In genomic region chr16:29862884-29863668, GRCh38 we compare ENCODE assay signal across 1 cellular context.
TF ChIP-seq lines count a peak whose summit lies in the region.

CDIPT (minus strand) TSS chr16:29863226; CDS start chr16:29862857, 369 bp downstream.

TF ChIP-seq in HepG2, 621 proteins besides CTCF, POLR2A, EP300 and RAD21 (continued from another document and continues in another):
- TF ChIP-seq ETV5 (CRISPR knock-in tag; IDR thresholded peaks at IDR 0.05; ENCODE audit: borderline replicate concordance): peak; percentile 59; the same call in 1 of the 2 replicates
- peak; percentile 71 for TF ChIP-seq TAF1 (CRISPR knock-in tag; IDR thresholded peaks at IDR 0.05)
- no peak for TF ChIP-seq ZC3H4 (CRISPR knock-in tag; IDR thresholded peaks at IDR 0.05; ENCODE audit: borderline replicate concordance)
- TF ChIP-seq SALL1 (CRISPR knock-in tag; IDR thresholded peaks at IDR 0.05): peak; percentile 38
- TF ChIP-seq, protein P1, sequence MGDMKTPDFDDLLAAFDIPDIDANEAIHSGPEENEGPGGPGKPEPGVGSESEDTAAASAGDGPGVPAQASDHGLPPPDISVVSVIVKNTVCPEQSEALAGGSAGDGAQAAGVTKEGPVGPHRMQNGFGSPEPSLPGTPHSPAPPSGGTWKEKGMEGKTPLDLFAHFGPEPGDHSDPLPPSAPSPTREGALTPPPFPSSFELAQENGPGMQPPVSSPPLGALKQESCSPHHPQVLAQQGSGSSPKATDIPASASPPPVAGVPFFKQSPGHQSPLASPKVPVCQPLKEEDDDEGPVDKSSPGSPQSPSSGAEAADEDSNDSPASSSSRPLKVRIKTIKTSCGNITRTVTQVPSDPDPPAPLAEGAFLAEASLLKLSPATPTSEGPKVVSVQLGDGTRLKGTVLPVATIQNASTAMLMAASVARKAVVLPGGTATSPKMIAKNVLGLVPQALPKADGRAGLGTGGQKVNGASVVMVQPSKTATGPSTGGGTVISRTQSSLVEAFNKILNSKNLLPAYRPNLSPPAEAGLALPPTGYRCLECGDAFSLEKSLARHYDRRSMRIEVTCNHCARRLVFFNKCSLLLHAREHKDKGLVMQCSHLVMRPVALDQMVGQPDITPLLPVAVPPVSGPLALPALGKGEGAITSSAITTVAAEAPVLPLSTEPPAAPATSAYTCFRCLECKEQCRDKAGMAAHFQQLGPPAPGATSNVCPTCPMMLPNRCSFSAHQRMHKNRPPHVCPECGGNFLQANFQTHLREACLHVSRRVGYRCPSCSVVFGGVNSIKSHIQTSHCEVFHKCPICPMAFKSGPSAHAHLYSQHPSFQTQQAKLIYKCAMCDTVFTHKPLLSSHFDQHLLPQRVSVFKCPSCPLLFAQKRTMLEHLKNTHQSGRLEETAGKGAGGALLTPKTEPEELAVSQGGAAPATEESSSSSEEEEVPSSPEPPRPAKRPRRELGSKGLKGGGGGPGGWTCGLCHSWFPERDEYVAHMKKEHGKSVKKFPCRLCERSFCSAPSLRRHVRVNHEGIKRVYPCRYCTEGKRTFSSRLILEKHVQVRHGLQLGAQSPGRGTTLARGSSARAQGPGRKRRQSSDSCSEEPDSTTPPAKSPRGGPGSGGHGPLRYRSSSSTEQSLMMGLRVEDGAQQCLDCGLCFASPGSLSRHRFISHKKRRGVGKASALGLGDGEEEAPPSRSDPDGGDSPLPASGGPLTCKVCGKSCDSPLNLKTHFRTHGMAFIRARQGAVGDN (CRISPR knock-in tag; IDR thresholded peaks at IDR 0.05): peak; percentile 78
- TF ChIP-seq, protein P2, sequence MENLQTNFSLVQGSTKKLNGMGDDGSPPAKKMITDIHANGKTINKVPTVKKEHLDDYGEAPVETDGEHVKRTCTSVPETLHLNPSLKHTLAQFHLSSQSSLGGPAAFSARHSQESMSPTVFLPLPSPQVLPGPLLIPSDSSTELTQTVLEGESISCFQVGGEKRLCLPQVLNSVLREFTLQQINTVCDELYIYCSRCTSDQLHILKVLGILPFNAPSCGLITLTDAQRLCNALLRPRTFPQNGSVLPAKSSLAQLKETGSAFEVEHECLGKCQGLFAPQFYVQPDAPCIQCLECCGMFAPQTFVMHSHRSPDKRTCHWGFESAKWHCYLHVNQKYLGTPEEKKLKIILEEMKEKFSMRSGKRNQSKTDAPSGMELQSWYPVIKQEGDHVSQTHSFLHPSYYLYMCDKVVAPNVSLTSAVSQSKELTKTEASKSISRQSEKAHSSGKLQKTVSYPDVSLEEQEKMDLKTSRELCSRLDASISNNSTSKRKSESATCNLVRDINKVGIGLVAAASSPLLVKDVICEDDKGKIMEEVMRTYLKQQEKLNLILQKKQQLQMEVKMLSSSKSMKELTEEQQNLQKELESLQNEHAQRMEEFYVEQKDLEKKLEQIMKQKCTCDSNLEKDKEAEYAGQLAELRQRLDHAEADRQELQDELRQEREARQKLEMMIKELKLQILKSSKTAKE (CRISPR knock-in tag; IDR thresholded peaks at IDR 0.05; ENCODE audit: borderline replicate concordance): no peak
- TF ChIP-seq, protein P3, sequence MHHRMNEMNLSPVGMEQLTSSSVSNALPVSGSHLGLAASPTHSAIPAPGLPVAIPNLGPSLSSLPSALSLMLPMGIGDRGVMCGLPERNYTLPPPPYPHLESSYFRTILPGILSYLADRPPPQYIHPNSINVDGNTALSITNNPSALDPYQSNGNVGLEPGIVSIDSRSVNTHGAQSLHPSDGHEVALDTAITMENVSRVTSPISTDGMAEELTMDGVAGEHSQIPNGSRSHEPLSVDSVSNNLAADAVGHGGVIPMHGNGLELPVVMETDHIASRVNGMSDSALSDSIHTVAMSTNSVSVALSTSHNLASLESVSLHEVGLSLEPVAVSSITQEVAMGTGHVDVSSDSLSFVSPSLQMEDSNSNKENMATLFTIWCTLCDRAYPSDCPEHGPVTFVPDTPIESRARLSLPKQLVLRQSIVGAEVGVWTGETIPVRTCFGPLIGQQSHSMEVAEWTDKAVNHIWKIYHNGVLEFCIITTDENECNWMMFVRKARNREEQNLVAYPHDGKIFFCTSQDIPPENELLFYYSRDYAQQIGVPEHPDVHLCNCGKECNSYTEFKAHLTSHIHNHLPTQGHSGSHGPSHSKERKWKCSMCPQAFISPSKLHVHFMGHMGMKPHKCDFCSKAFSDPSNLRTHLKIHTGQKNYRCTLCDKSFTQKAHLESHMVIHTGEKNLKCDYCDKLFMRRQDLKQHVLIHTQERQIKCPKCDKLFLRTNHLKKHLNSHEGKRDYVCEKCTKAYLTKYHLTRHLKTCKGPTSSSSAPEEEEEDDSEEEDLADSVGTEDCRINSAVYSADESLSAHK (CRISPR knock-in tag; IDR thresholded peaks at IDR 0.05; ENCODE audit: borderline replicate concordance): no peak
- peak; percentile 83 to 86 for TF ChIP-seq HMGXB4 (CRISPR knock-in tag; IDR thresholded peaks at IDR 0.05; ENCODE audit: borderline replicate concordance in 1 of 2, low read depth in 1 of 2)
- TF ChIP-seq HOXA5 (CRISPR knock-in tag; IDR thresholded peaks at IDR 0.05): 0 out of 2 replicates have a peak, but pooled peaks have one; percentile 43
- 0 out of 2 replicates have a peak, but pooled peaks have one; percentile 89 for TF ChIP-seq ZNF513 (CRISPR knock-in tag; conservative IDR thresholded peaks at IDR 0.05)
- peak; percentile 81 for TF ChIP-seq SIN3A (IDR thresholded peaks at IDR 0.05; ENCODE audit: borderline replicate concordance, low read depth, low read length)
- peak; percentile 66; the same call in 1 of the 2 replicates for TF ChIP-seq KMT2B (CRISPR knock-in tag; IDR thresholded peaks at IDR 0.05)
- no peak; the same call in none of the 2 replicates for TF ChIP-seq NFKB2 (CRISPR knock-in tag; IDR thresholded peaks at IDR 0.05; ENCODE audit: borderline replicate concordance)
- peak; percentile 87; the same call in 1 of the 2 replicates for TF ChIP-seq ZNF773 (CRISPR knock-in tag; IDR thresholded peaks at IDR 0.05; ENCODE audit: borderline replicate concordance)
- TF ChIP-seq GABPB1 (CRISPR knock-in tag; IDR thresholded peaks at IDR 0.05): peak; percentile 86
- TF ChIP-seq SIN3B (IDR thresholded peaks at IDR 0.05; ENCODE audit: low read length): peak; percentile 37; the same call in 1 of the 2 replicates
- TF ChIP-seq SMARCC2 (IDR thresholded peaks at IDR 0.05): no peak
- TF ChIP-seq GATAD2A (CRISPR knock-in tag; IDR thresholded peaks at IDR 0.05): peak; percentile 79
- TF ChIP-seq BRCA1 (CRISPR knock-in tag; IDR thresholded peaks at IDR 0.05): no peak
- TF ChIP-seq GZF1 (CRISPR knock-in tag; IDR thresholded peaks at IDR 0.05): no peak
- no peak for TF ChIP-seq ZNF263 (CRISPR knock-in tag; IDR thresholded peaks at IDR 0.05)
- peak; percentile 60; the same call in 1 of the 2 replicates for TF ChIP-seq PPARG (CRISPR knock-in tag; conservative IDR thresholded peaks at IDR 0.05)
- no peak; the same call in 1 of the 2 replicates for TF ChIP-seq ZMAT3 (CRISPR knock-in tag; conservative IDR thresholded peaks at IDR 0.05)
- TF ChIP-seq ZNF350 (CRISPR knock-in tag; IDR thresholded peaks at IDR 0.05; ENCODE audit: borderline replicate concordance, low read depth): peak; percentile 90; the same call in 1 of the 2 replicates
- TF ChIP-seq, protein P4, sequence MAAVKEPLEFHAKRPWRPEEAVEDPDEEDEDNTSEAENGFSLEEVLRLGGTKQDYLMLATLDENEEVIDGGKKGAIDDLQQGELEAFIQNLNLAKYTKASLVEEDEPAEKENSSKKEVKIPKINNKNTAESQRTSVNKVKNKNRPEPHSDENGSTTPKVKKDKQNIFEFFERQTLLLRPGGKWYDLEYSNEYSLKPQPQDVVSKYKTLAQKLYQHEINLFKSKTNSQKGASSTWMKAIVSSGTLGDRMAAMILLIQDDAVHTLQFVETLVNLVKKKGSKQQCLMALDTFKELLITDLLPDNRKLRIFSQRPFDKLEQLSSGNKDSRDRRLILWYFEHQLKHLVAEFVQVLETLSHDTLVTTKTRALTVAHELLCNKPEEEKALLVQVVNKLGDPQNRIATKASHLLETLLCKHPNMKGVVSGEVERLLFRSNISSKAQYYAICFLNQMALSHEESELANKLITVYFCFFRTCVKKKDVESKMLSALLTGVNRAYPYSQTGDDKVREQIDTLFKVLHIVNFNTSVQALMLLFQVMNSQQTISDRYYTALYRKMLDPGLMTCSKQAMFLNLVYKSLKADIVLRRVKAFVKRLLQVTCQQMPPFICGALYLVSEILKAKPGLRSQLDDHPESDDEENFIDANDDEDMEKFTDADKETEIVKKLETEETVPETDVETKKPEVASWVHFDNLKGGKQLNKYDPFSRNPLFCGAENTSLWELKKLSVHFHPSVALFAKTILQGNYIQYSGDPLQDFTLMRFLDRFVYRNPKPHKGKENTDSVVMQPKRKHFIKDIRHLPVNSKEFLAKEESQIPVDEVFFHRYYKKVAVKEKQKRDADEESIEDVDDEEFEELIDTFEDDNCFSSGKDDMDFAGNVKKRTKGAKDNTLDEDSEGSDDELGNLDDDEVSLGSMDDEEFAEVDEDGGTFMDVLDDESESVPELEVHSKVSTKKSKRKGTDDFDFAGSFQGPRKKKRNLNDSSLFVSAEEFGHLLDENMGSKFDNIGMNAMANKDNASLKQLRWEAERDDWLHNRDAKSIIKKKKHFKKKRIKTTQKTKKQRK (IDR thresholded peaks at IDR 0.05; ENCODE audit: low read length): no peak
- no peak for TF ChIP-seq FOXP1 (IDR thresholded peaks at IDR 0.05)
- peak; percentile 60 for TF ChIP-seq FOXP1 (CRISPR knock-in tag; IDR thresholded peaks at IDR 0.05)
- TF ChIP-seq SNAPC2 (CRISPR knock-in tag; IDR thresholded peaks at IDR 0.05): peak; percentile 56; the same call in 1 of the 2 replicates
- TF ChIP-seq ZBTB14 (CRISPR knock-in tag; IDR thresholded peaks at IDR 0.05): no peak; the same call in 1 of the 2 replicates
- TF ChIP-seq RBAK (CRISPR knock-in tag; IDR thresholded peaks at IDR 0.05): 0 out of 2 replicates have a peak, but pooled peaks have one; percentile 22
- TF ChIP-seq, protein P5, sequence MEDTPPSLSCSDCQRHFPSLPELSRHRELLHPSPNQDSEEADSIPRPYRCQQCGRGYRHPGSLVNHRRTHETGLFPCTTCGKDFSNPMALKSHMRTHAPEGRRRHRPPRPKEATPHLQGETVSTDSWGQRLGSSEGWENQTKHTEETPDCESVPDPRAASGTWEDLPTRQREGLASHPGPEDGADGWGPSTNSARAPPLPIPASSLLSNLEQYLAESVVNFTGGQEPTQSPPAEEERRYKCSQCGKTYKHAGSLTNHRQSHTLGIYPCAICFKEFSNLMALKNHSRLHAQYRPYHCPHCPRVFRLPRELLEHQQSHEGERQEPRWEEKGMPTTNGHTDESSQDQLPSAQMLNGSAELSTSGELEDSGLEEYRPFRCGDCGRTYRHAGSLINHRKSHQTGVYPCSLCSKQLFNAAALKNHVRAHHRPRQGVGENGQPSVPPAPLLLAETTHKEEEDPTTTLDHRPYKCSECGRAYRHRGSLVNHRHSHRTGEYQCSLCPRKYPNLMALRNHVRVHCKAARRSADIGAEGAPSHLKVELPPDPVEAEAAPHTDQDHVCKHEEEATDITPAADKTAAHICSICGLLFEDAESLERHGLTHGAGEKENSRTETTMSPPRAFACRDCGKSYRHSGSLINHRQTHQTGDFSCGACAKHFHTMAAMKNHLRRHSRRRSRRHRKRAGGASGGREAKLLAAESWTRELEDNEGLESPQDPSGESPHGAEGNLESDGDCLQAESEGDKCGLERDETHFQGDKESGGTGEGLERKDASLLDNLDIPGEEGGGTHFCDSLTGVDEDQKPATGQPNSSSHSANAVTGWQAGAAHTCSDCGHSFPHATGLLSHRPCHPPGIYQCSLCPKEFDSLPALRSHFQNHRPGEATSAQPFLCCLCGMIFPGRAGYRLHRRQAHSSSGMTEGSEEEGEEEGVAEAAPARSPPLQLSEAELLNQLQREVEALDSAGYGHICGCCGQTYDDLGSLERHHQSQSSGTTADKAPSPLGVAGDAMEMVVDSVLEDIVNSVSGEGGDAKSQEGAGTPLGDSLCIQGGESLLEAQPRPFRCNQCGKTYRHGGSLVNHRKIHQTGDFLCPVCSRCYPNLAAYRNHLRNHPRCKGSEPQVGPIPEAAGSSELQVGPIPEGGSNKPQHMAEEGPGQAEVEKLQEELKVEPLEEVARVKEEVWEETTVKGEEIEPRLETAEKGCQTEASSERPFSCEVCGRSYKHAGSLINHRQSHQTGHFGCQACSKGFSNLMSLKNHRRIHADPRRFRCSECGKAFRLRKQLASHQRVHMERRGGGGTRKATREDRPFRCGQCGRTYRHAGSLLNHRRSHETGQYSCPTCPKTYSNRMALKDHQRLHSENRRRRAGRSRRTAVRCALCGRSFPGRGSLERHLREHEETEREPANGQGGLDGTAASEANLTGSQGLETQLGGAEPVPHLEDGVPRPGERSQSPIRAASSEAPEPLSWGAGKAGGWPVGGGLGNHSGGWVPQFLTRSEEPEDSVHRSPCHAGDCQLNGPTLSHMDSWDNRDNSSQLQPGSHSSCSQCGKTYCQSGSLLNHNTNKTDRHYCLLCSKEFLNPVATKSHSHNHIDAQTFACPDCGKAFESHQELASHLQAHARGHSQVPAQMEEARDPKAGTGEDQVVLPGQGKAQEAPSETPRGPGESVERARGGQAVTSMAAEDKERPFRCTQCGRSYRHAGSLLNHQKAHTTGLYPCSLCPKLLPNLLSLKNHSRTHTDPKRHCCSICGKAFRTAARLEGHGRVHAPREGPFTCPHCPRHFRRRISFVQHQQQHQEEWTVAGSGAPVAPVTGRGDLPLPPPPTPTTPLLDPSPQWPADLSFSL (CRISPR knock-in tag; IDR thresholded peaks at IDR 0.05): no peak; the same call in 1 of the 2 replicates
- no peak for TF ChIP-seq ZNF251 (CRISPR knock-in tag; IDR thresholded peaks at IDR 0.05)
- no peak for TF ChIP-seq MED13 (CRISPR knock-in tag; IDR thresholded peaks at IDR 0.05)
